In the genomic region with DNA sequence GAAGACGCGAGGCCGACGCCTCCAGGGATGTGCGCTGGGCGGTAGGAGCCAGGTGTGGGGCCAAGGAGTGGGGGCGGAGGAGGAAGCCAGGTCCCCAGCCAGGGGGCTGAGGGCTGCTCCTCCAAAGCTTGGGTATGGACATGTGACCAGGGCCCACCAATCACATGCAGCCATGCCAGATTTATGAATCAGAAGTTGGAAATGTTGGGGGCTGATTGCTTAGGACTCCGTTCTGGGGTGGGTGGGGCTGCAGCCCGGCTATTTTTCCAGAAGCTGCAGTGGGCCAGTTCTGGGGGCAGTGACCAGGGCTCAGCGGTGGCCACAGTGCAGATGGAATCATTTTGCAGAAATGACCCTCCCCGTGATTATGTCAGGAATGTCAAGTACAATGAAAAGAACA, we compare ENCODE assay signal across 10 cellular contexts.
DNase-seq lines count a peak whose midpoint lies in the region; ATAC-seq, FAIRE-seq and TF ChIP-seq lines count a peak whose summit lies in the region.
"Had no signal": no experiment of that assay in that cellular context is flagged by ENCODE, and none has a peak within 500 bp of the region (broad histone marks: within the 10 kb centered on the region; RNA-seq: fewer than 3 reads in every experiment).

No MANE protein-coding gene starts in this region.

- H3K56ac ChIP-seq in H1 (replicated peaks; ENCODE audit: insufficient read length, low read depth, low read length), result no peak overlapping the region

- peaks cover 0 to 6% (median 2%) of the 10 kb centered on the region in 4 experiments; a peak in 2 of 7 replicates for H3K4me1 ChIP-seq in H1 (replicated peaks in 1 of 4; ENCODE audit: control insufficient read depth in 3 of 4, insufficient read depth in 4 of 4, low read length in 3 of 4)
- peaks cover 34% of the 10 kb centered on the region for H3K4me1 ChIP-seq in ovary (ENCODE audit: insufficient read depth)

- no peak overlapping the region for H3K23ac ChIP-seq in H1 (ENCODE audit: insufficient read length)

- H3K23me2 ChIP-seq in H1 (ENCODE audit: low read depth, low read length), result no peaks in the 10 kb centered on the region

- no peak overlapping the region for H3K18ac ChIP-seq in H1 (ENCODE audit: extremely low read depth, low read length)

- no peaks in the 10 kb centered on the region for H3K9me3 ChIP-seq in H1 (ENCODE audit: insufficient read depth in 2 of 2, low read depth in 1 of 2, low read length in 1 of 2)
- no peaks in the 10 kb centered on the region for H3K9me3 ChIP-seq in ovary

- intact Hi-C loops in ovary (cut with DNase I), result loop anchor here in 2 of 4 donors (10.0 kb wide), 2 partner anchors 98 to 178 kb away; no protein-coding TSS in a partner anchor

- no peak overlapping the region for H3K9ac ChIP-seq in H1 (replicated peaks in 1 of 4; ENCODE audit: extremely low read depth in 1 of 4, low read depth in 3 of 4, low read length in 3 of 4)

- no peak for TF ChIP-seq CTCF in H1 (IDR thresholded peaks at IDR 0.05; ENCODE audit: control extremely low read depth in 1 of 3, insufficient read depth in 1 of 3, low read depth in 1 of 3, low read length in 3 of 3)
- no peak for TF ChIP-seq CTCF in ovary (IDR thresholded peaks at IDR 0.05)

- TF ChIP-seq EP300 in H1 (IDR thresholded peaks at IDR 0.05; ENCODE audit: borderline replicate concordance in 1 of 2, low read depth in 2 of 2, low read length in 2 of 2) (no peak), ovary (IDR thresholded peaks at IDR 0.05) (no peak)

- no peaks in the 10 kb centered on the region for H3K79me1 ChIP-seq in H1 (ENCODE audit: low read depth, low read length)

- H3K27me3 ChIP-seq in H1 (replicated peaks in 1 of 4; ENCODE audit: control insufficient read depth in 3 of 4, extremely low read depth in 1 of 4, insufficient read depth in 3 of 4, low read length in 3 of 4), result no peaks in the 10 kb centered on the region
- H3K27me3 ChIP-seq in ovary, result no peaks in the 10 kb centered on the region
- H3K27me3 ChIP-seq: cardiac muscle cell had no signal

- H2BK20ac ChIP-seq in H1 (ENCODE audit: low read length), result no peak overlapping the region

- no peak overlapping the region for H2AK5ac ChIP-seq in H1 (ENCODE audit: low read depth, low read length)

- CTCF ChIA-PET in H1 (lab: Charles Lee; ENCODE audit: partially characterized antibody), result interaction anchor here (0.6 to 2.9 kb wide), 3 partner anchors 11 to 192 kb away, joined by 3 to 10 read pairs (median 3); no protein-coding TSS in a partner anchor

- H2BK12ac ChIP-seq in H1 (ENCODE audit: low read depth, low read length), result no peak overlapping the region

- no peak overlapping the region for H4K5ac ChIP-seq in H1 (ENCODE audit: insufficient read length, low read depth, low read length)

- H2BK120ac ChIP-seq in H1 (replicated peaks; ENCODE audit: low read depth, low read length), result no peak overlapping the region

- no peak for TF ChIP-seq RAD21 in H1 (IDR thresholded peaks at IDR 0.05 in 1 of 2, conservative IDR thresholded peaks at IDR 0.05 in 1 of 2; ENCODE audit: low read depth in 2 of 2, low read length in 2 of 2)

- no peak overlapping the region for H3K4me2 ChIP-seq in H1 (ENCODE audit: insufficient read depth in 1 of 2, low read depth in 2 of 2, low read length in 2 of 2)

- 0 out of 2 replicates have a peak overlapping the region, but pooled peaks have one; percentile 48 for H2AFZ ChIP-seq in H1 (ENCODE audit: low read length)

- H3K4me3 ChIP-seq in H1 (ENCODE audit: extremely low read depth in 1 of 4, insufficient read depth in 2 of 4, low read depth in 3 of 4, low read length in 4 of 4), result no peak overlapping the region
- H3K4me3 ChIP-seq in ovary, result no peak overlapping the region
- H3K4me3 ChIP-seq: cardiac muscle cell had no signal

- 85% methylated on average over 11 of the region's 11 CpGs; no CpG with 5 or more reads in 1 of the 2 experiments for WGBS in H1 (ENCODE audit: extremely low coverage in 1 of 2, insufficient coverage in 1 of 2, insufficient read length in 1 of 2, insufficient replicate concordance in 2 of 2, low coverage in 1 of 2, low lambda C conversion rate in 2 of 2, missing lambda C conversion rate in 1 of 2), 2 experiments
- 8 to 9% (median 9%) methylated on average over 11 of the region's 11 CpGs for WGBS in ovary, 3 donors

- no peak overlapping the region for H2BK15ac ChIP-seq in H1 (ENCODE audit: low read length)

- H3K36me3 ChIP-seq in H1 (ENCODE audit: control insufficient read depth in 2 of 4, insufficient read depth in 4 of 4, low read length in 3 of 4) (no peaks in the 10 kb centered on the region), ovary (no peaks in the 10 kb centered on the region)
- H3K36me3 ChIP-seq: cardiac muscle cell had no signal

- H3K4ac ChIP-seq in H1 (replicated peaks; ENCODE audit: insufficient read length, low read depth, low read length), result no peak overlapping the region

- H4K8ac ChIP-seq in H1 (ENCODE audit: extremely low read depth, insufficient read depth, low read length), result no peak overlapping the region

- H3K27ac ChIP-seq in H1 (ENCODE audit: low read depth, low read length), result no peak overlapping the region
- H3K27ac ChIP-seq in ovary, result peak overlapping the region; percentile 92 to 95
- H3K27ac ChIP-seq: cardiac muscle cell had no signal

- peak; percentile 95 for FAIRE-seq in HTR-8/SVneo (lab: Jason Lieb, UNC)
- FAIRE-seq in H1 (lab: Jason Lieb, UNC), result no peak

- TF ChIP-seq POLR2A in H1 (IDR thresholded peaks at IDR 0.05; ENCODE audit: control extremely low read depth in 1 of 2, low read depth in 2 of 2, low read length in 2 of 2) (no peak), ovary (IDR thresholded peaks at IDR 0.05) (peak; percentile 49)

- H4K91ac ChIP-seq in H1 (replicated peaks; ENCODE audit: insufficient read length, low read length), result no peak overlapping the region

- DNase-seq in EL (peak; percentile 94), HTR-8/SVneo (ENCODE audit: insufficient read length, low spot score) (peak; percentile 100), H1 (ENCODE audit: low read depth in 1 of 2, low spot score in 2 of 2) (no peak), ovary (peak; percentile 83 to 92 (median 84)), islet precursor cell (no peak), NCI-H1092 treated with DMSO at 0.1 percent for 48 hours (lab: John Stamatoyannopoulos, UW) (no peak)
- no peak for DNase-seq in NK-92 treated with Interleukin-12 subunit alpha and Interleukin-12 subunit beta, amount 100 ng/mL, for 24 hours (lab: John Stamatoyannopoulos, UW)
- DNase-seq: stimulated activated naive CD4-positive, alpha-beta T cell treated with Interleukin-2 at 50 U/mL for 16 hours had no signal

- no peak overlapping the region for H2BK5ac ChIP-seq in H1 (ENCODE audit: low read depth, low read length)

- H3K79me2 ChIP-seq in H1 (ENCODE audit: control insufficient read depth in 1 of 2, insufficient read depth in 2 of 2, low read length in 2 of 2), result no peaks in the 10 kb centered on the region

- no peaks in the 10 kb centered on the region for H4K20me1 ChIP-seq in H1 (replicated peaks in 1 of 2; ENCODE audit: control insufficient read depth in 1 of 2, insufficient read depth in 2 of 2, low read length in 2 of 2)

- no peak overlapping the region for H3K14ac ChIP-seq in H1 (ENCODE audit: insufficient read length)

- no peak for ATAC-seq in GM18868 (IDR thresholded peaks at IDR 0.05; ENCODE audit: unreplicated experiment)

- POLR2A ChIA-PET in H1 (lab: Charles Lee; ENCODE audit: partially characterized antibody), result interaction anchor here (1.4 kb wide), 1 partner anchor 12 kb away, joined by 4 read pairs; no protein-coding TSS in a partner anchor

TF ChIP-seq in H1, 55 proteins besides CTCF, POLR2A, EP300 and RAD21:
- TF ChIP-seq, protein P1, sequence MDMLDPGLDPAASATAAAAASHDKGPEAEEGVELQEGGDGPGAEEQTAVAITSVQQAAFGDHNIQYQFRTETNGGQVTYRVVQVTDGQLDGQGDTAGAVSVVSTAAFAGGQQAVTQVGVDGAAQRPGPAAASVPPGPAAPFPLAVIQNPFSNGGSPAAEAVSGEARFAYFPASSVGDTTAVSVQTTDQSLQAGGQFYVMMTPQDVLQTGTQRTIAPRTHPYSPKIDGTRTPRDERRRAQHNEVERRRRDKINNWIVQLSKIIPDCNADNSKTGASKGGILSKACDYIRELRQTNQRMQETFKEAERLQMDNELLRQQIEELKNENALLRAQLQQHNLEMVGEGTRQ (IDR thresholded peaks at IDR 0.05; ENCODE audit: low read length), result peak; percentile 62
- TF ChIP-seq NANOG (IDR thresholded peaks at IDR 0.05; ENCODE audit: insufficient read depth, low read depth, low read length, poor library complexity, severe bottlenecking) (no peak), SIRT6 (IDR thresholded peaks at IDR 0.05; ENCODE audit: low read length) (no peak), TCF12 (IDR thresholded peaks at IDR 0.05; ENCODE audit: low read depth, low read length) (no peak)

Comparison
In these comparisons a context has a peak if more than half of its experiments do, and no peak if none do; other contexts are left out.
1. DNase-seq: peak in EL (single experiment), HTR-8/SVneo (single experiment) and ovary (5 of 5); none in H1 (0 of 2), islet precursor cell (single experiment), NK-92 treated with Interleukin-12 subunit alpha and Interleukin-12 subunit beta, amount 100 ng/mL, for 24 hours (single experiment) and NCI-H1092 treated with DMSO at 0.1 percent for 48 hours (single experiment).